In genomic region chr7:112296416-112296815, GRCh38 we compare ENCODE assay signal across 16 cellular contexts.
"Had no signal": no experiment of that assay in that cellular context is flagged by ENCODE, and none has a peak within 500 bp of the region (broad histone marks: within the 10 kb centered on the region; RNA-seq: fewer than 3 reads in every experiment).

No MANE protein-coding gene starts in this region.

- ATAC-seq: activated CD4-positive, alpha-beta T cell treated with anti-CD3 and anti-CD28 coated beads for 36 hours; activated CD8-positive, alpha-beta memory T cell treated with anti-CD3 and anti-CD28 coated beads, Interleukin-2, amount 10 ng/mL, durations not matched to agents 7 days and 5 days; esophagus mucosa; left cardiac atrium; pancreas; stimulated activated effector memory CD8-positive, alpha-beta T cell treated with anti-CD3 and anti-CD28 coated beads, Interleukin-12 subunit alpha, Interleukin-12 subunit beta, amount 100 ng/mL, for 72 hours; upper lobe of right lung had no signal

- H3K4me1 ChIP-seq: pancreas, upper lobe of right lung had no signal

- H3K9me3 ChIP-seq: pancreas, thoracic aorta, upper lobe of right lung had no signal

- H3K36me3 ChIP-seq: pancreas, thoracic aorta, upper lobe of right lung had no signal

- H3K27me3 ChIP-seq: pancreas, upper lobe of right lung had no signal

- FAIRE-seq: pancreas had no signal

- DNase-seq: activated CD4-positive, alpha-beta memory T cell treated with anti-CD3 and anti-CD28 coated beads for 36 hours; activated CD4-positive, alpha-beta T cell treated with anti-CD3 and anti-CD28 coated beads for 36 hours; activated CD8-positive, alpha-beta memory T cell treated with anti-CD3 and anti-CD28 coated beads, Interleukin-2, amount 10 ng/mL, durations not matched to agents 7 days and 5 days; activated effector memory CD4-positive, alpha-beta T cell treated with Interleukin-2 at 50 U/mL for 16 hours; activated naive CD4-positive, alpha-beta T cell treated with anti-CD3 and anti-CD28 coated beads, Interleukin-2, amount 50 U/mL, for 16 hours; activated T-cell treated with anti-CD3 and anti-CD28 coated beads, Interleukin-2, amount 50 U/mL, for 24 hours; foreskin melanocyte; immature natural killer cell; left cardiac atrium; pancreas; T-helper 2 cell; upper lobe of right lung had no signal

- H3K27ac ChIP-seq: pancreas, thoracic aorta, upper lobe of right lung had no signal

- H3K4me3 ChIP-seq: lung, pancreas, thoracic aorta, upper lobe of right lung had no signal
